Comparison of ENCODE assay signal across 26 cellular contexts in the genomic region with DNA sequence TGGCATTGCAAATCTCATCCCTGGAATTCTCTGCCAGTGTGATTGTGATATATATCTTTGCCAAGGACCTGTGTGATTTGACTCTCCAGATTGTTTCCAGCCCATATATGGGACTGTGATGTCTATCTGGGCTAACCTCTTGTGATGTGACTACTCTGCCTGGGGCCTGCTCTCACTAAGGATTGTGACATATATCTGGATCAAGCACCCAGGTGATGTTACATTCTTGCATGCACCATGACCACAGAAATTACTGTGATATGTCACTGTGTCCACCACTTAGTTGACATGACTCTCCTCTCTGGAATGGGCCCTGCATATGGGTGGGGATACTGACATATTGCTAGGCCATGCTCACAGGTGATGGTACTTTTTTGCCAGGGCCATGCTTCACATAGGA.
"Had no signal": no experiment of that assay in that cellular context is flagged by ENCODE, and none has a peak within 500 bp of the region (broad histone marks: within the 10 kb centered on the region; RNA-seq: fewer than 3 reads in every experiment).

No MANE protein-coding gene starts in this region.

- H3K4me1 Mint-ChIP-seq: naive thymus-derived CD4-positive, alpha-beta T cell; natural killer cell; nephron; neural progenitor cell; stimulated activated memory B cell treated with anti-CD40 and anti-IgM and Interleukin-4, amounts not matched to agents 10 μg/mL and 1 μg/mL and 100 μg/mL, for 72 hours had no signal

- H3K4me3 Mint-ChIP-seq: naive thymus-derived CD4-positive, alpha-beta T cell; natural killer cell; nephron; neural progenitor cell; stimulated activated memory B cell treated with anti-CD40 and anti-IgM and Interleukin-4, amounts not matched to agents 10 μg/mL and 1 μg/mL and 100 μg/mL, for 72 hours; stimulated activated naive CD8-positive, alpha-beta T cell treated with anti-CD3 and anti-CD28 coated beads, Interleukin-15, Interleukin-2, amounts not matched to agents 100 ng/mL and 50 ng/mL, for 24 hours; type B pancreatic cell had no signal

- H3K9me3 Mint-ChIP-seq: stimulated activated memory B cell treated with anti-CD40 and anti-IgM and Interleukin-4, amounts not matched to agents 10 μg/mL and 1 μg/mL and 100 μg/mL, for 72 hours; type B pancreatic cell had no signal

- H3K27me3 Mint-ChIP-seq: naive thymus-derived CD4-positive, alpha-beta T cell; progenitor cell of endocrine pancreas; stimulated activated memory B cell treated with anti-CD40 and anti-IgM and Interleukin-4, amounts not matched to agents 10 μg/mL and 1 μg/mL and 100 μg/mL, for 72 hours; stimulated activated naive CD8-positive, alpha-beta T cell treated with anti-CD3 and anti-CD28 coated beads, Interleukin-15, Interleukin-2, amounts not matched to agents 100 ng/mL and 50 ng/mL, for 24 hours; type B pancreatic cell had no signal

- H3K36me3 Mint-ChIP-seq: naive thymus-derived CD4-positive, alpha-beta T cell; natural killer cell; neural progenitor cell; stimulated activated memory B cell treated with anti-CD40 and anti-IgM and Interleukin-4, amounts not matched to agents 10 μg/mL and 1 μg/mL and 100 μg/mL, for 72 hours; type B pancreatic cell had no signal

- DNase-seq: naive thymus-derived CD4-positive, alpha-beta T cell; natural killer cell; occipital lobe; ovary; posterior cingulate gyrus; psoas muscle; right cardiac atrium; right lobe of liver; sigmoid colon; small intestine; stimulated activated CD4-positive, alpha-beta T cell treated with anti-CD3 and anti-CD28 coated beads, Interleukin-15, amount 100 ng/mL, for 24 hours; stimulated activated CD4-positive, alpha-beta T cell treated with anti-CD3 and anti-CD28 coated beads, Interleukin-2, amount 100 ng/mL, for 24 hours; stimulated activated CD4-positive, alpha-beta T cell treated with anti-CD3 and anti-CD28 coated beads, Interleukin-2, amount 100 ng/mL, for 48 hours; stimulated activated CD4-positive, alpha-beta T cell treated with anti-CD3 and anti-CD28 coated beads, Interleukin-4, amount 100 ng/mL, for 24 hours; stimulated activated naive CD4-positive, alpha-beta T cell; substantia nigra; testis; thyroid gland; upper lobe of right lung; uterus had no signal

- ATAC-seq: naive thymus-derived CD4-positive, alpha-beta T cell; natural killer cell; psoas muscle; right cardiac atrium; right lobe of liver; stimulated activated memory B cell treated with anti-CD40 and anti-IgM and Interleukin-4, amounts not matched to agents 10 μg/mL and 1 μg/mL and 100 μg/mL, for 72 hours; upper lobe of right lung had no signal

- H3K27ac Mint-ChIP-seq: naive thymus-derived CD4-positive, alpha-beta T cell; natural killer cell; nephron; neural progenitor cell; progenitor cell of endocrine pancreas; stimulated activated memory B cell treated with anti-CD40 and anti-IgM and Interleukin-4, amounts not matched to agents 10 μg/mL and 1 μg/mL and 100 μg/mL, for 72 hours; stimulated activated naive CD8-positive, alpha-beta T cell treated with anti-CD3 and anti-CD28 coated beads, Interleukin-15, Interleukin-2, amounts not matched to agents 100 ng/mL and 50 ng/mL, for 24 hours; type B pancreatic cell had no signal
